Comparison of ENCODE assay signal across 8 cellular contexts in genomic region chr3:117997201-117998049, GRCh38.
DNase-seq lines count a peak whose midpoint lies in the region; ATAC-seq and TF ChIP-seq lines count a peak whose summit lies in the region.

No MANE protein-coding gene starts in this region.

- peak; percentile 93 for TF ChIP-seq CTCF in fibroblast of pulmonary artery (IDR thresholded peaks at IDR 0.05; ENCODE audit: low read length, missing control alignments)

- peak overlapping the region; percentile 51 for H3K4me3 ChIP-seq in fibroblast of pulmonary artery (replicated peaks; ENCODE audit: low read depth, low read length)

- DNase-seq in DMS114 treated with DMSO at 0.1 percent for 48 hours (lab: John Stamatoyannopoulos, UW; ENCODE audit: unreplicated experiment) (peak; percentile 67), NCI-H524 (lab: John Stamatoyannopoulos, UW) (peak; percentile 95 to 97), activated T-cell treated with anti-CD3 and anti-CD28 coated beads for 48 hours (ENCODE audit: low read depth) (peak; percentile 49), fibroblast of pulmonary artery (ENCODE audit: low read depth) (peak; percentile 81), myocyte (ENCODE audit: low read depth) (peak; percentile 79), substantia nigra (lab: John Stamatoyannopoulos, UW) (peak; percentile 23 to 88 (median 76))

- peak overlapping the region; percentile 60 for H3K27ac ChIP-seq in substantia nigra (ENCODE audit: low read depth, low read length, poor library complexity, severe bottlenecking)

- ATAC-seq in GM21367 (IDR thresholded peaks at IDR 0.05; ENCODE audit: unreplicated experiment) (peak; percentile 99), HG03571 (IDR thresholded peaks at IDR 0.05; ENCODE audit: unreplicated experiment) (peak; percentile 97)

Comparison
In these comparisons a context has a peak if more than half of its experiments do, and no peak if none do; other contexts are left out.
1. Peak in every context shown above with its lines: DNase-seq, ATAC-seq, H3K4me3 ChIP-seq and H3K27ac ChIP-seq.